Comparison of ENCODE assay signal across 19 cellular contexts in the genomic region with DNA sequence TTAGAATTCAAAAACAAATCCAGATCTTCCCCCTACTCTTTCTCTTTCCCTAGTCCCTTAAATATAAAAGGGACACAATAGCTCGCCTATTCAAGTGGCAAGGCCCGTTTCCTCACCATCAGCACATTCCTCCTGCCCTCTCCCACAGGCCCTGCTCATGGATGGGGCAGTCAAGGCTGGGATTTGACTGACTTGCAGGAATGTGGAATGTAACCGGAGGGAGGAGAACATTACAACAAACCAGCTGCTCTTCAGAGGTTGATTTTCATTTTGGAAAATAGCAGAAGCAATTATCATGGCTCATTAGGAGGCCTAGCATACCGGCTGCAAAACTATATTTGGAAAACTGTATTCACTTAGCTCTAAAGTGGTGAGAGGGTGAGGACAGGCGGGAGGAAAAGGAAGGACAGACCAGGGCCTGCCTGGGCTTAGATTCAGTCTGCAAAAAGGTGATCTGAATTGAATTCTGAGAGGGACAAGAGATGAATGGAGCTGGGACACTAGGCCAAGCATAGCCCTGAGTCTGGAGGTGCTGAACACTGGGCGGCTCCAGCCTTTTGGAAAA.
"Had no signal": no experiment of that assay in that cellular context is flagged by ENCODE, and none has a peak within 500 bp of the region (broad histone marks: within the 10 kb centered on the region; RNA-seq: fewer than 3 reads in every experiment).

No MANE protein-coding gene starts in this region.

- H3K9me3 ChIP-seq: esophagus muscularis mucosa, spleen, suprapubic skin, upper lobe of left lung had no signal

- H3K4me3 Mint-ChIP-seq: activated CD4-positive, alpha-beta T cell treated with anti-CD3 and anti-CD28 coated beads, Interleukin-2, amount 10 ng/mL, durations not matched to agents 24 days and 14 days; activated naive CD8-positive, alpha-beta T cell treated with anti-CD3 and anti-CD28 coated beads, Interleukin-2, amount 10 ng/mL, durations not matched to agents 7 days and 5 days; activated T-helper 1 cell treated with anti-CD3 and anti-CD28 coated beads, Interleukin-12 subunit alpha, Interleukin-12 subunit beta, Interleukin-2, Interleukin-4 antibody, amounts not matched to agents 30 ng/mL and 10 ng/mL and 1 ng/mL, durations not matched to agents 14 hours and 24 hours and 36 hours; immature natural killer cell; natural killer cell treated with Interleukin-12 subunit alpha and Interleukin-12 subunit beta and Interleukin-15 and Interleukin-18, amount 100 ng/mL, for 72 hours; stimulated activated naive CD8-positive, alpha-beta T cell treated with anti-CD3 and anti-CD28 coated beads, Interleukin-15, Interleukin-2, amounts not matched to agents 100 ng/mL and 50 ng/mL, for 24 hours had no signal

- FAIRE-seq: colon had no signal

- H3K27me3 Mint-ChIP-seq: progenitor cell of endocrine pancreas; stimulated activated naive CD8-positive, alpha-beta T cell treated with anti-CD3 and anti-CD28 coated beads, Interleukin-15, Interleukin-2, amounts not matched to agents 100 ng/mL and 50 ng/mL, for 24 hours had no signal

- H3K36me3 Mint-ChIP-seq: activated naive CD8-positive, alpha-beta T cell treated with anti-CD3 and anti-CD28 coated beads, Interleukin-2, amount 10 ng/mL, durations not matched to agents 7 days and 5 days; immature natural killer cell; natural killer cell treated with Interleukin-12 subunit alpha and Interleukin-12 subunit beta and Interleukin-15 and Interleukin-18, amount 100 ng/mL, for 72 hours had no signal

- H3K4me1 ChIP-seq: esophagus muscularis mucosa, suprapubic skin, upper lobe of left lung had no signal

- H3K9me3 Mint-ChIP-seq: immature natural killer cell; natural killer cell treated with Interleukin-12 subunit alpha and Interleukin-12 subunit beta and Interleukin-15 and Interleukin-18, amount 100 ng/mL, for 72 hours; stimulated activated naive CD8-positive, alpha-beta T cell treated with anti-CD3 and anti-CD28 coated beads, Interleukin-15, Interleukin-2, amounts not matched to agents 100 ng/mL and 50 ng/mL, for 24 hours had no signal

- H3K27ac Mint-ChIP-seq: activated CD4-positive, alpha-beta T cell treated with anti-CD3 and anti-CD28 coated beads, Interleukin-2, amount 10 ng/mL, durations not matched to agents 24 days and 14 days; activated naive CD8-positive, alpha-beta T cell treated with anti-CD3 and anti-CD28 coated beads, Interleukin-2, amount 10 ng/mL, durations not matched to agents 7 days and 5 days; activated T-helper 1 cell treated with anti-CD3 and anti-CD28 coated beads, Interleukin-12 subunit alpha, Interleukin-12 subunit beta, Interleukin-2, Interleukin-4 antibody, amounts not matched to agents 30 ng/mL and 10 ng/mL and 1 ng/mL, durations not matched to agents 14 hours and 24 hours and 36 hours; immature natural killer cell; natural killer cell treated with Interleukin-12 subunit alpha and Interleukin-12 subunit beta and Interleukin-15 and Interleukin-18, amount 100 ng/mL, for 72 hours; progenitor cell of endocrine pancreas; stimulated activated naive CD8-positive, alpha-beta T cell treated with anti-CD3 and anti-CD28 coated beads, Interleukin-15, Interleukin-2, amounts not matched to agents 100 ng/mL and 50 ng/mL, for 24 hours had no signal

- H3K4me3 ChIP-seq: esophagus muscularis mucosa, spleen, suprapubic skin, upper lobe of left lung had no signal

- H3K27ac ChIP-seq: esophagus muscularis mucosa, suprapubic skin, upper lobe of left lung had no signal

- H3K36me3 ChIP-seq: esophagus muscularis mucosa, spleen, suprapubic skin, upper lobe of left lung had no signal

- DNase-seq: activated CD4-positive, alpha-beta T cell treated with anti-CD3 and anti-CD28 coated beads, Interleukin-2, amount 10 ng/mL, durations not matched to agents 24 days and 14 days; activated CD4-positive, CD25-positive, alpha-beta regulatory T cell; activated naive CD4-positive, alpha-beta T cell; activated naive CD8-positive, alpha-beta T cell treated with anti-CD3 and anti-CD28 coated beads, Interleukin-2, amount 10 ng/mL, durations not matched to agents 7 days and 5 days; caudate nucleus; foreskin fibroblast; immature natural killer cell; nucleus accumbens; spleen; upper lobe of left lung had no signal

- H3K27me3 ChIP-seq: esophagus muscularis mucosa, spleen, upper lobe of left lung had no signal

- ATAC-seq: left lobe of liver; natural killer cell treated with Interleukin-12 subunit alpha and Interleukin-12 subunit beta and Interleukin-15 and Interleukin-18, amount 100 ng/mL, for 72 hours; sciatic nerve had no signal
